Comparison of ENCODE assay signal across 1 cellular context in genomic region chr14:23319746-23320583, GRCh38.
TF ChIP-seq lines count a peak whose summit lies in the region.

No MANE protein-coding gene starts in this region.

TF ChIP-seq in K562, 482 proteins besides CTCF, POLR2A, EP300 and RAD21 (continues in another document):
- TF ChIP-seq SMARCC2 (IDR thresholded peaks at IDR 0.05; ENCODE audit: low read depth) (no peak), USF2 (CRISPR knock-in tag; IDR thresholded peaks at IDR 0.05) (no peak), GABPA (tag; conservative IDR thresholded peaks at IDR 0.05; ENCODE audit: low read depth) (no peak), ZNF561 (CRISPR knock-in tag; conservative IDR thresholded peaks at IDR 0.05) (no peak), ZNF584 (CRISPR knock-in tag; IDR thresholded peaks at IDR 0.05; ENCODE audit: low read depth) (no peak), SFPQ (IDR thresholded peaks at IDR 0.05; ENCODE audit: low read depth, low read length) (no peak), MLLT1 (IDR thresholded peaks at IDR 0.05) (peak in 1 of 2 experiments; percentile 85; a peak in 1 of 4 replicates), CBX2 (IDR thresholded peaks at IDR 0.05; ENCODE audit: insufficient read depth, low read length, poor library complexity, severe bottlenecking) (no peak), ZNF395 (CRISPR knock-in tag; IDR thresholded peaks at IDR 0.05) (no peak; the same call in 1 of the 2 replicates), MITF (IDR thresholded peaks at IDR 0.05) (no peak), ZBTB33 (CRISPR knock-in tag; IDR thresholded peaks at IDR 0.05) (no peak; the same call in 1 of the 2 replicates), PATZ1 (CRISPR knock-in tag; IDR thresholded peaks at IDR 0.05; ENCODE audit: borderline replicate concordance) (no peak), SAFB (IDR thresholded peaks at IDR 0.05; ENCODE audit: borderline replicate concordance, low read depth, low read length) (no peak), CEBPG (CRISPR knock-in tag; IDR thresholded peaks at IDR 0.05) (peak; percentile 6; the same call in 1 of the 2 replicates), CEBPG (tag; conservative IDR thresholded peaks at IDR 0.05 in 1 of 2, IDR thresholded peaks at IDR 0.05 in 1 of 2) (no peak), FOXA1 (IDR thresholded peaks at IDR 0.05; ENCODE audit: borderline replicate concordance) (no peak), ZKSCAN1 (IDR thresholded peaks at IDR 0.05; ENCODE audit: low read depth, low read length) (no peak), DPF2 (IDR thresholded peaks at IDR 0.05) (no peak), SRSF1 (IDR thresholded peaks at IDR 0.05; ENCODE audit: low read depth, low read length) (no peak), ELF4 (CRISPR knock-in tag; IDR thresholded peaks at IDR 0.05) (no peak), BDP1 (IDR thresholded peaks at IDR 0.05; ENCODE audit: insufficient read depth, insufficient read length) (no peak), PBX2 (CRISPR knock-in tag; IDR thresholded peaks at IDR 0.05; ENCODE audit: low read depth) (no peak), PBX2 (tag; conservative IDR thresholded peaks at IDR 0.05; ENCODE audit: low read depth) (0 out of 2 replicates have a peak, but pooled peaks have one; percentile 6), SIN3A (IDR thresholded peaks at IDR 0.05; ENCODE audit: borderline replicate concordance in 2 of 2, control insufficient read depth in 1 of 2, low read depth in 2 of 2, low read length in 2 of 2) (no peak; a peak in 1 of 4 replicates), ZNF165 (CRISPR knock-in tag; IDR thresholded peaks at IDR 0.05; ENCODE audit: borderline replicate concordance) (no peak), ZNF449 (CRISPR knock-in tag; IDR thresholded peaks at IDR 0.05) (no peak), CREB5 (CRISPR knock-in tag; IDR thresholded peaks at IDR 0.05) (no peak), HCFC1 (IDR thresholded peaks at IDR 0.05; ENCODE audit: low read depth, low read length) (no peak), HMBOX1 (IDR thresholded peaks at IDR 0.05) (no peak), ZNF280A (IDR thresholded peaks at IDR 0.05; ENCODE audit: low read depth, partially characterized antibody) (no peak), EGR1 (conservative IDR thresholded peaks at IDR 0.05) (no peak), MYC (IDR thresholded peaks at IDR 0.05; ENCODE audit: low read depth, low read length) (no peak), MYC (CRISPR knock-in tag; IDR thresholded peaks at IDR 0.05; ENCODE audit: borderline replicate concordance, low read depth) (peak; percentile 64; the same call in 1 of the 2 replicates), CREB3 (tag; conservative IDR thresholded peaks at IDR 0.05; ENCODE audit: low read depth) (no peak)
